Comparison of ENCODE assay signal across 1 cellular context in genomic region chr5:116507941-116508655, GRCh38.
TF ChIP-seq lines count a peak whose summit lies in the region.

No MANE protein-coding gene starts in this region.

TF ChIP-seq in WTC11, 78 proteins besides CTCF, POLR2A, EP300 and RAD21 (continued from another document):
- no peak for TF ChIP-seq ZNF396 (CRISPR knock-in tag; IDR thresholded peaks at IDR 0.05; ENCODE audit: borderline replicate concordance)
- TF ChIP-seq, protein P1, sequence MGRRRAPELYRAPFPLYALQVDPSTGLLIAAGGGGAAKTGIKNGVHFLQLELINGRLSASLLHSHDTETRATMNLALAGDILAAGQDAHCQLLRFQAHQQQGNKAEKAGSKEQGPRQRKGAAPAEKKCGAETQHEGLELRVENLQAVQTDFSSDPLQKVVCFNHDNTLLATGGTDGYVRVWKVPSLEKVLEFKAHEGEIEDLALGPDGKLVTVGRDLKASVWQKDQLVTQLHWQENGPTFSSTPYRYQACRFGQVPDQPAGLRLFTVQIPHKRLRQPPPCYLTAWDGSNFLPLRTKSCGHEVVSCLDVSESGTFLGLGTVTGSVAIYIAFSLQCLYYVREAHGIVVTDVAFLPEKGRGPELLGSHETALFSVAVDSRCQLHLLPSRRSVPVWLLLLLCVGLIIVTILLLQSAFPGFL (CRISPR knock-in tag; IDR thresholded peaks at IDR 0.05; ENCODE audit: borderline replicate concordance), result no peak
- TF ChIP-seq JUN (CRISPR knock-in tag; IDR thresholded peaks at IDR 0.05), result no peak
- no peak for TF ChIP-seq NFYB (CRISPR knock-in tag; conservative IDR thresholded peaks at IDR 0.05; ENCODE audit: low read depth)
- no peak for TF ChIP-seq ZNF121 (CRISPR knock-in tag; IDR thresholded peaks at IDR 0.05)
- no peak for TF ChIP-seq NR2C2 (CRISPR knock-in tag; IDR thresholded peaks at IDR 0.05)
- TF ChIP-seq, protein P2, sequence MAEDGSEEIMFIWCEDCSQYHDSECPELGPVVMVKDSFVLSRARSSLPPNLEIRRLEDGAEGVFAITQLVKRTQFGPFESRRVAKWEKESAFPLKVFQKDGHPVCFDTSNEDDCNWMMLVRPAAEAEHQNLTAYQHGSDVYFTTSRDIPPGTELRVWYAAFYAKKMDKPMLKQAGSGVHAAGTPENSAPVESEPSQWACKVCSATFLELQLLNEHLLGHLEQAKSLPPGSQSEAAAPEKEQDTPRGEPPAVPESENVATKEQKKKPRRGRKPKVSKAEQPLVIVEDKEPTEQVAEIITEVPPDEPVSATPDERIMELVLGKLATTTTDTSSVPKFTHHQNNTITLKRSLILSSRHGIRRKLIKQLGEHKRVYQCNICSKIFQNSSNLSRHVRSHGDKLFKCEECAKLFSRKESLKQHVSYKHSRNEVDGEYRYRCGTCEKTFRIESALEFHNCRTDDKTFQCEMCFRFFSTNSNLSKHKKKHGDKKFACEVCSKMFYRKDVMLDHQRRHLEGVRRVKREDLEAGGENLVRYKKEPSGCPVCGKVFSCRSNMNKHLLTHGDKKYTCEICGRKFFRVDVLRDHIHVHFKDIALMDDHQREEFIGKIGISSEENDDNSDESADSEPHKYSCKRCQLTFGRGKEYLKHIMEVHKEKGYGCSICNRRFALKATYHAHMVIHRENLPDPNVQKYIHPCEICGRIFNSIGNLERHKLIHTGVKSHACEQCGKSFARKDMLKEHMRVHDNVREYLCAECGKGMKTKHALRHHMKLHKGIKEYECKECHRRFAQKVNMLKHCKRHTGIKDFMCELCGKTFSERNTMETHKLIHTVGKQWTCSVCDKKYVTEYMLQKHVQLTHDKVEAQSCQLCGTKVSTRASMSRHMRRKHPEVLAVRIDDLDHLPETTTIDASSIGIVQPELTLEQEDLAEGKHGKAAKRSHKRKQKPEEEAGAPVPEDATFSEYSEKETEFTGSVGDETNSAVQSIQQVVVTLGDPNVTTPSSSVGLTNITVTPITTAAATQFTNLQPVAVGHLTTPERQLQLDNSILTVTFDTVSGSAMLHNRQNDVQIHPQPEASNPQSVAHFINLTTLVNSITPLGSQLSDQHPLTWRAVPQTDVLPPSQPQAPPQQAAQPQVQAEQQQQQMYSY (CRISPR knock-in tag; IDR thresholded peaks at IDR 0.05), result no peak
- TF ChIP-seq, protein P3, sequence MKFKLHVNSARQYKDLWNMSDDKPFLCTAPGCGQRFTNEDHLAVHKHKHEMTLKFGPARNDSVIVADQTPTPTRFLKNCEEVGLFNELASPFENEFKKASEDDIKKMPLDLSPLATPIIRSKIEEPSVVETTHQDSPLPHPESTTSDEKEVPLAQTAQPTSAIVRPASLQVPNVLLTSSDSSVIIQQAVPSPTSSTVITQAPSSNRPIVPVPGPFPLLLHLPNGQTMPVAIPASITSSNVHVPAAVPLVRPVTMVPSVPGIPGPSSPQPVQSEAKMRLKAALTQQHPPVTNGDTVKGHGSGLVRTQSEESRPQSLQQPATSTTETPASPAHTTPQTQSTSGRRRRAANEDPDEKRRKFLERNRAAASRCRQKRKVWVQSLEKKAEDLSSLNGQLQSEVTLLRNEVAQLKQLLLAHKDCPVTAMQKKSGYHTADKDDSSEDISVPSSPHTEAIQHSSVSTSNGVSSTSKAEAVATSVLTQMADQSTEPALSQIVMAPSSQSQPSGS (CRISPR knock-in tag; IDR thresholded peaks at IDR 0.05; ENCODE audit: borderline replicate concordance, low read depth), result no peak
- TF ChIP-seq CREB1 (CRISPR knock-in tag; IDR thresholded peaks at IDR 0.05), result no peak
- TF ChIP-seq, protein P4, sequence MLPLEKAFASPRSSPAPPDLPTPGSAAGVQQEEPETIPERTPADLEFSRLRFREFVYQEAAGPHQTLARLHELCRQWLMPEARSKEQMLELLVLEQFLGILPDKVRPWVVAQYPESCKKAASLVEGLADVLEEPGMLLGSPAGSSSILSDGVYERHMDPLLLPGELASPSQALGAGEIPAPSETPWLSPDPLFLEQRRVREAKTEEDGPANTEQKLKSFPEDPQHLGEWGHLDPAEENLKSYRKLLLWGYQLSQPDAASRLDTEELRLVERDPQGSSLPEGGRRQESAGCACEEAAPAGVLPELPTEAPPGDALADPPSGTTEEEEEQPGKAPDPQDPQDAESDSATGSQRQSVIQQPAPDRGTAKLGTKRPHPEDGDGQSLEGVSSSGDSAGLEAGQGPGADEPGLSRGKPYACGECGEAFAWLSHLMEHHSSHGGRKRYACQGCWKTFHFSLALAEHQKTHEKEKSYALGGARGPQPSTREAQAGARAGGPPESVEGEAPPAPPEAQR (CRISPR knock-in tag; IDR thresholded peaks at IDR 0.05), result no peak
- TF ChIP-seq ZNF416 (CRISPR knock-in tag; IDR thresholded peaks at IDR 0.05), result no peak
- no peak for TF ChIP-seq MXD4 (CRISPR knock-in tag; IDR thresholded peaks at IDR 0.05; ENCODE audit: borderline replicate concordance)
